ENCODE assay signal across 13 cellular contexts in genomic region chr1:27124405-27124804, GRCh38.
"Had no signal": no experiment of that assay in that cellular context is flagged by ENCODE, and none has a peak within 500 bp of the region (broad histone marks: within the 10 kb centered on the region; RNA-seq: fewer than 3 reads in every experiment).

No MANE protein-coding gene starts in this region.

- H3K27ac Mint-ChIP-seq: activated CD4-positive, alpha-beta T cell treated with anti-CD3 and anti-CD28 coated beads, Interleukin-2, amount 10 ng/mL, durations not matched to agents 24 days and 14 days had no signal

- H3K36me3 ChIP-seq: left ventricle myocardium inferior, right lobe of liver, thyroid gland, vagina had no signal

- ATAC-seq: psoas muscle, right lobe of liver had no signal

- H3K4me3 ChIP-seq: left ventricle myocardium inferior, psoas muscle, right lobe of liver, thyroid gland, vagina had no signal

- H3K27me3 ChIP-seq: right lobe of liver, thyroid gland, vagina had no signal

- H3K27me3 Mint-ChIP-seq: activated CD4-positive, alpha-beta T cell treated with anti-CD3 and anti-CD28 coated beads, Interleukin-2, amount 10 ng/mL, durations not matched to agents 24 days and 14 days had no signal

- H3K9me3 ChIP-seq: left ventricle myocardium inferior, psoas muscle, right lobe of liver, thyroid gland, vagina had no signal

- DNase-seq: activated CD4-positive, alpha-beta T cell treated with anti-CD3 and anti-CD28 coated beads, Interleukin-2, amount 10 ng/mL, durations not matched to agents 24 days and 14 days; activated CD4-positive, CD25-positive, alpha-beta regulatory T cell; activated naive CD4-positive, alpha-beta T cell treated with Interleukin-2 at 50 U/mL for 16 hours; cortex of kidney; effector CD8-positive, alpha-beta T cell; foreskin fibroblast; left ventricle myocardium inferior; psoas muscle; right lobe of liver; stimulated activated CD4-positive, alpha-beta T cell treated with anti-CD3 and anti-CD28 coated beads, Interleukin-2, amount 100 ng/mL, for 24 hours had no signal

- H3K27ac ChIP-seq: left ventricle myocardium inferior, psoas muscle, right lobe of liver, vagina had no signal

- H3K9me3 Mint-ChIP-seq: activated CD4-positive, alpha-beta T cell treated with anti-CD3 and anti-CD28 coated beads, Interleukin-2, amount 10 ng/mL, durations not matched to agents 24 days and 14 days; nephron had no signal

- H3K4me3 Mint-ChIP-seq: activated CD4-positive, alpha-beta T cell treated with anti-CD3 and anti-CD28 coated beads, Interleukin-2, amount 10 ng/mL, durations not matched to agents 24 days and 14 days; nephron had no signal
